ENCODE assay signal across 1 cellular context in genomic region chr3:111978833-111979688, GRCh38.
A peak's percentile ranks its signal among the peaks of the same experiment; 100 is the strongest.
TF ChIP-seq lines count a peak whose summit lies in the region.

ABHD10 (plus strand) TSS chr3:111979026; CDS start chr3:111979062, 36 bp downstream.

TF ChIP-seq in K562, 482 proteins besides CTCF, POLR2A, EP300 and RAD21 (continued from another document and continues in another):
- TF ChIP-seq ETV6 (IDR thresholded peaks at IDR 0.05; ENCODE audit: borderline replicate concordance in 1 of 2, low read depth in 2 of 2, low read length in 1 of 2) (no peak), ETV6 (CRISPR knock-in tag; IDR thresholded peaks at IDR 0.05; ENCODE audit: borderline replicate concordance) (no peak), CC2D1A (IDR thresholded peaks at IDR 0.05) (no peak), HDAC2 (IDR thresholded peaks at IDR 0.05) (no peak), ZNF124 (CRISPR knock-in tag; IDR thresholded peaks at IDR 0.05) (no peak), GTF2E2 (tag; IDR thresholded peaks at IDR 0.05) (no peak), HDAC3 (IDR thresholded peaks at IDR 0.05; ENCODE audit: borderline replicate concordance, partially characterized antibody) (peak; percentile 49), ZNF263 (CRISPR knock-in tag; IDR thresholded peaks at IDR 0.05; ENCODE audit: borderline replicate concordance) (no peak), SAFB (IDR thresholded peaks at IDR 0.05; ENCODE audit: borderline replicate concordance, low read depth, low read length) (0 out of 2 replicates have a peak, but pooled peaks have one; percentile 27), HMBOX1 (IDR thresholded peaks at IDR 0.05) (no peak), BHLHE40 (IDR thresholded peaks at IDR 0.05; ENCODE audit: low read length) (no peak), SETDB1 (IDR thresholded peaks at IDR 0.05; ENCODE audit: low read length) (no peak), ZNF668 (CRISPR knock-in tag; IDR thresholded peaks at IDR 0.05) (no peak), ZFPM2 (CRISPR knock-in tag; IDR thresholded peaks at IDR 0.05) (no peak), SIRT6 (IDR thresholded peaks at IDR 0.05; ENCODE audit: low read depth, low read length) (no peak), ZNF431 (CRISPR knock-in tag; IDR thresholded peaks at IDR 0.05) (no peak), NR1H2 (CRISPR knock-in tag; IDR thresholded peaks at IDR 0.05) (no peak), ZBTB33 (CRISPR knock-in tag; IDR thresholded peaks at IDR 0.05) (peak; percentile 64; the same call in 1 of the 2 replicates), ESRRB (CRISPR knock-in tag; IDR thresholded peaks at IDR 0.05; ENCODE audit: borderline replicate concordance) (no peak), ZNF174 (CRISPR knock-in tag; IDR thresholded peaks at IDR 0.05) (no peak), E2F3 (CRISPR knock-in tag; IDR thresholded peaks at IDR 0.05) (no peak), ZNF140 (CRISPR knock-in tag; IDR thresholded peaks at IDR 0.05) (no peak), SFPQ (IDR thresholded peaks at IDR 0.05; ENCODE audit: low read depth, low read length) (no peak), RHOXF2B (CRISPR knock-in tag; conservative IDR thresholded peaks at IDR 0.05) (no peak), HMGN3 (IDR thresholded peaks at IDR 0.05; ENCODE audit: borderline replicate concordance, extremely low read depth, insufficient read length, low read depth, low read length) (peak; percentile 58), NRF1 (conservative IDR thresholded peaks at IDR 0.05 in 1 of 2, IDR thresholded peaks at IDR 0.05 in 1 of 2) (peak; percentile 97 to 98), NELFE (IDR thresholded peaks at IDR 0.05; ENCODE audit: insufficient read depth, insufficient read length) (no peak), TCF7 (IDR thresholded peaks at IDR 0.05; ENCODE audit: borderline replicate concordance) (no peak), MCM5 (IDR thresholded peaks at IDR 0.05; ENCODE audit: low read depth) (no peak), CHCHD3 (CRISPR knock-in tag; IDR thresholded peaks at IDR 0.05) (no peak), SIX5 (IDR thresholded peaks at IDR 0.05; ENCODE audit: borderline replicate concordance in 1 of 2, insufficient read depth in 1 of 2, low read depth in 1 of 2, low read length in 2 of 2) (no peak), ZNF311 (CRISPR knock-in tag; IDR thresholded peaks at IDR 0.05) (no peak), NFATC3 (IDR thresholded peaks at IDR 0.05) (no peak), ZNF445 (CRISPR knock-in tag; IDR thresholded peaks at IDR 0.05; ENCODE audit: low read depth) (no peak), RBM22 (IDR thresholded peaks at IDR 0.05; ENCODE audit: low read depth, low read length, poor library complexity, severe bottlenecking) (no peak), CHD4 (IDR thresholded peaks at IDR 0.05; ENCODE audit: insufficient read depth, insufficient replicate concordance, low read depth, low read length, poor library complexity, severe bottlenecking) (no peak), ZKSCAN3 (CRISPR knock-in tag; IDR thresholded peaks at IDR 0.05) (no peak), HDAC1 (IDR thresholded peaks at IDR 0.05) (peak in 1 of 2 experiments; percentile 15; a peak in 1 of 4 replicates), POLR2G (IDR thresholded peaks at IDR 0.05; ENCODE audit: low read depth, low read length) (peak; percentile 94), JUN (IDR thresholded peaks at IDR 0.05; ENCODE audit: borderline replicate concordance, low read depth, low read length) (no peak), JUN (CRISPR knock-in tag; IDR thresholded peaks at IDR 0.05; ENCODE audit: borderline replicate concordance) (no peak), NFRKB (IDR thresholded peaks at IDR 0.05; ENCODE audit: low read depth) (peak; percentile 41; the same call in 1 of the 2 replicates), POLR3G (IDR thresholded peaks at IDR 0.05; ENCODE audit: extremely low read depth, insufficient read length, insufficient replicate concordance) (no peak), ZNF592 (IDR thresholded peaks at IDR 0.05) (no peak), ZSCAN32 (CRISPR knock-in tag; IDR thresholded peaks at IDR 0.05) (no peak), PPARD (CRISPR knock-in tag; IDR thresholded peaks at IDR 0.05) (no peak), RB1 (IDR thresholded peaks at IDR 0.05; ENCODE audit: low read depth) (peak; percentile 70; the same call in 1 of the 2 replicates)
- TF ChIP-seq, protein P1, sequence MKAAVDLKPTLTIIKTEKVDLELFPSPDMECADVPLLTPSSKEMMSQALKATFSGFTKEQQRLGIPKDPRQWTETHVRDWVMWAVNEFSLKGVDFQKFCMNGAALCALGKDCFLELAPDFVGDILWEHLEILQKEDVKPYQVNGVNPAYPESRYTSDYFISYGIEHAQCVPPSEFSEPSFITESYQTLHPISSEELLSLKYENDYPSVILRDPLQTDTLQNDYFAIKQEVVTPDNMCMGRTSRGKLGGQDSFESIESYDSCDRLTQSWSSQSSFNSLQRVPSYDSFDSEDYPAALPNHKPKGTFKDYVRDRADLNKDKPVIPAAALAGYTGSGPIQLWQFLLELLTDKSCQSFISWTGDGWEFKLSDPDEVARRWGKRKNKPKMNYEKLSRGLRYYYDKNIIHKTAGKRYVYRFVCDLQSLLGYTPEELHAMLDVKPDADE (conservative IDR thresholded peaks at IDR 0.05; ENCODE audit: control insufficient read depth, low read depth, low read length): no peak
- TF ChIP-seq, protein P2, sequence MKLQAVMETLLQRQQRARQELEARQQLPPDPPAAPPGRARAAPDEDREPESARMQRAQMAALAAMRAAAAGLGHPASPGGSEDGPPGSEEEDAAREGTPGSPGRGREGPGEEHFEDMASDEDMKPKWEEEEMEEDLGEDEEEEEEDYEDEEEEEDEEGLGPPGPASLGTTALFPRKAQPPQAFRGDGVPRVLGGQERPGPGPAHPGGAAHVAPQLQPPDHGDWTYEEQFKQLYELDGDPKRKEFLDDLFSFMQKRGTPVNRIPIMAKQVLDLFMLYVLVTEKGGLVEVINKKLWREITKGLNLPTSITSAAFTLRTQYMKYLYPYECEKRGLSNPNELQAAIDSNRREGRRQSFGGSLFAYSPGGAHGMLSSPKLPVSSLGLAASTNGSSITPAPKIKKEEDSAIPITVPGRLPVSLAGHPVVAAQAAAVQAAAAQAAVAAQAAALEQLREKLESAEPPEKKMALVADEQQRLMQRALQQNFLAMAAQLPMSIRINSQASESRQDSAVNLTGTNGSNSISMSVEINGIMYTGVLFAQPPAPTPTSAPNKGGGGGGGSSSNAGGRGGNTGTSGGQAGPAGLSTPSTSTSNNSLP (IDR thresholded peaks at IDR 0.05; ENCODE audit: borderline replicate concordance, low read depth, low read length): no peak
- TF ChIP-seq, protein P3, sequence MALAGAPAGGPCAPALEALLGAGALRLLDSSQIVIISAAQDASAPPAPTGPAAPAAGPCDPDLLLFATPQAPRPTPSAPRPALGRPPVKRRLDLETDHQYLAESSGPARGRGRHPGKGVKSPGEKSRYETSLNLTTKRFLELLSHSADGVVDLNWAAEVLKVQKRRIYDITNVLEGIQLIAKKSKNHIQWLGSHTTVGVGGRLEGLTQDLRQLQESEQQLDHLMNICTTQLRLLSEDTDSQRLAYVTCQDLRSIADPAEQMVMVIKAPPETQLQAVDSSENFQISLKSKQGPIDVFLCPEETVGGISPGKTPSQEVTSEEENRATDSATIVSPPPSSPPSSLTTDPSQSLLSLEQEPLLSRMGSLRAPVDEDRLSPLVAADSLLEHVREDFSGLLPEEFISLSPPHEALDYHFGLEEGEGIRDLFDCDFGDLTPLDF (CRISPR knock-in tag; IDR thresholded peaks at IDR 0.05): no peak
- TF ChIP-seq, protein P4, sequence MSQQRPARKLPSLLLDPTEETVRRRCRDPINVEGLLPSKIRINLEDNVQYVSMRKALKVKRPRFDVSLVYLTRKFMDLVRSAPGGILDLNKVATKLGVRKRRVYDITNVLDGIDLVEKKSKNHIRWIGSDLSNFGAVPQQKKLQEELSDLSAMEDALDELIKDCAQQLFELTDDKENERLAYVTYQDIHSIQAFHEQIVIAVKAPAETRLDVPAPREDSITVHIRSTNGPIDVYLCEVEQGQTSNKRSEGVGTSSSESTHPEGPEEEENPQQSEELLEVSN (IDR thresholded peaks at IDR 0.05; ENCODE audit: borderline replicate concordance in 1 of 2, extremely low read depth in 1 of 2, insufficient read depth in 1 of 2, insufficient read length in 1 of 2, low read depth in 1 of 2, low read length in 1 of 2, poor library complexity in 1 of 2, severe bottlenecking in 1 of 2): peak; percentile 64 to 65
- TF ChIP-seq, protein P5, sequence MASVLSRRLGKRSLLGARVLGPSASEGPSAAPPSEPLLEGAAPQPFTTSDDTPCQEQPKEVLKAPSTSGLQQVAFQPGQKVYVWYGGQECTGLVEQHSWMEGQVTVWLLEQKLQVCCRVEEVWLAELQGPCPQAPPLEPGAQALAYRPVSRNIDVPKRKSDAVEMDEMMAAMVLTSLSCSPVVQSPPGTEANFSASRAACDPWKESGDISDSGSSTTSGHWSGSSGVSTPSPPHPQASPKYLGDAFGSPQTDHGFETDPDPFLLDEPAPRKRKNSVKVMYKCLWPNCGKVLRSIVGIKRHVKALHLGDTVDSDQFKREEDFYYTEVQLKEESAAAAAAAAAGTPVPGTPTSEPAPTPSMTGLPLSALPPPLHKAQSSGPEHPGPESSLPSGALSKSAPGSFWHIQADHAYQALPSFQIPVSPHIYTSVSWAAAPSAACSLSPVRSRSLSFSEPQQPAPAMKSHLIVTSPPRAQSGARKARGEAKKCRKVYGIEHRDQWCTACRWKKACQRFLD (CRISPR knock-in tag; IDR thresholded peaks at IDR 0.05): no peak
- TF ChIP-seq, protein P6, sequence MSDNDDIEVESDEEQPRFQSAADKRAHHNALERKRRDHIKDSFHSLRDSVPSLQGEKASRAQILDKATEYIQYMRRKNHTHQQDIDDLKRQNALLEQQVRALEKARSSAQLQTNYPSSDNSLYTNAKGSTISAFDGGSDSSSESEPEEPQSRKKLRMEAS (CRISPR knock-in tag; IDR thresholded peaks at IDR 0.05): peak; percentile 62
